In genomic region chr7:4817178-4817905, GRCh38 we compare ENCODE assay signal across 23 cellular contexts. TPM values are rescaled to one million over a fixed set of nuclear protein-coding genes. Genes with fewer than 3 reads are reported as not detected.
"Had no signal": no experiment of that assay in that cellular context is flagged by ENCODE, and none has a peak within 500 bp of the region (broad histone marks: within the 10 kb centered on the region; RNA-seq: fewer than 3 reads in every experiment).

No MANE protein-coding gene starts in this region.

- H3K4me2 ChIP-seq: neural progenitor cell had no signal

- H3K27ac ChIP-seq: coronary artery, esophagus squamous epithelium, neural progenitor cell, ovary, psoas muscle, skin epidermis, spleen, testis, tibial artery had no signal

- H3K27me3 ChIP-seq: neural progenitor cell, ovary, testis had no signal

- H3K4me3 ChIP-seq: coronary artery, esophagus squamous epithelium, mucosa of descending colon, neural progenitor cell, ovary, psoas muscle, skin epidermis, spleen, testis, tibial artery had no signal

- H3K36me3 ChIP-seq: esophagus squamous epithelium, neural progenitor cell, ovary, spleen had no signal

- H3K4me1 ChIP-seq: neural progenitor cell, psoas muscle, testis had no signal

- H3K9me3 ChIP-seq: esophagus squamous epithelium, mucosa of descending colon, ovary, psoas muscle, testis, tibial artery had no signal

- H2AFZ ChIP-seq: neural progenitor cell had no signal

- DNase-seq: effector memory CD8-positive, alpha-beta T cell; erythroblast; esophagus squamous epithelium; hypothalamus; mesenchymal stem cell; naive B cell; nucleus accumbens; posterior cingulate gyrus; spleen; stimulated activated CD4-positive, alpha-beta T cell treated with anti-CD3 and anti-CD28 coated beads, Interleukin-4, amount 100 ng/mL, for 4 hours; stimulated activated naive CD8-positive, alpha-beta T cell treated with anti-CD3 and anti-CD28 coated beads, Interleukin-15, Interleukin-2, amounts not matched to agents 100 U/mL and 50 U/mL, for 24 hours; substantia nigra; testis; tibial artery had no signal

RNA-seq across cellular contexts. Expression of gene PAPOLB, which starts 44.5 kb away (rescaled TPM):
- total RNA-seq: fibroblast of villous mesenchyme, left lobe of liver, renal cortical epithelial cell had no signal
